ENCODE assay signal across 15 cellular contexts in the genomic region with DNA sequence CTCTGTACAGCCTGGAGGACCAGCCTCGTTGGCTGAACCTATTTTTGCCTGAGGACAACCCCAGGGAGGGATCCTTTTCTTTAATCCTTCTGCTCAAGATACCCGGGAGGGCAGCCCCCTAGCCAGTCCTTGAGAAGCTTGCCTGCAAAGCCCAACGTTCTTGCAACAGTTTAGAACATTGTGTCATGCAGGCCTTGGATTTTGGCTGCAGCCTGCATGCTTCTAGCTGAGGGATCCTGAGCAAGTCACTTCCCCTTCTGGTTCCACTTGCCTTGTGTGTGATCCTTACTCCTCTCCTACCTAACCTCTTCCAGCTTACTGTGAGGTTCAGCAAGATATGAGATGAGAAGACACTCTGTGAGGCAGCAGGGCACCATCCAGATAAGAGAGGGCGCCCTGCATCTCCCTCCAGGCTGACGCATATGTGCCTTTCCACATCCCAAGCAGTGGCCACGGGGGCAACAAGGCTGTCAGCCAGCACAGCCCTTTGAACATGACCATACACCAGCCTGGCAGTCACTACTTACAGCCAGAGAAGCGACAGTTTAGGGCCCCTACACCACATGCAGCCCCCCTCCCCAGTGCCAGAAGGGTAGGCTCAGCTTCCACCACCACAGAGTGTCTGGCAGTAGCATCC.
DNase-seq lines count a peak whose midpoint lies in the region; ATAC-seq and TF ChIP-seq lines count a peak whose summit lies in the region.
"Had no signal": no experiment of that assay in that cellular context is flagged by ENCODE, and none has a peak within 500 bp of the region (broad histone marks: within the 10 kb centered on the region; RNA-seq: fewer than 3 reads in every experiment).

No MANE protein-coding gene starts in this region.

- H3K4me1 Mint-ChIP-seq in GM23338, result peaks cover 17% of the 10 kb centered on the region
- H3K4me1 Mint-ChIP-seq in dendritic cell treated with granulocyte-macrophage colony-stimulating factor and Interleukin-4, amounts not matched to agents 40 ng/mL and 50 ng/mL, for 4 days (ENCODE audit: low read depth), result peaks cover 92% of the 10 kb centered on the region

- H3K27me3 ChIP-seq in GM23338 (ENCODE audit: insufficient read depth) (no peaks in the 10 kb centered on the region), skeletal muscle satellite cell (ENCODE audit: control insufficient read depth, insufficient read depth, low read length) (no peaks in the 10 kb centered on the region)

- H3K36me3 Mint-ChIP-seq in GM23338 (ENCODE audit: low read depth), result peaks cover 14% of the 10 kb centered on the region
- H3K36me3 Mint-ChIP-seq in dendritic cell treated with granulocyte-macrophage colony-stimulating factor and Interleukin-4, amounts not matched to agents 40 ng/mL and 50 ng/mL, for 4 days (ENCODE audit: low read depth), result no peaks in the 10 kb centered on the region

- H3K4me3 Mint-ChIP-seq in GM23338, result no peak overlapping the region
- H3K4me3 Mint-ChIP-seq in dendritic cell treated with granulocyte-macrophage colony-stimulating factor and Interleukin-4, amounts not matched to agents 40 ng/mL and 50 ng/mL, for 4 days, result no peak overlapping the region
- H3K4me3 Mint-ChIP-seq: HFFc6; stimulated activated naive CD8-positive, alpha-beta T cell treated with anti-CD3 and anti-CD28 coated beads, Interleukin-15, Interleukin-2, amounts not matched to agents 100 ng/mL and 50 ng/mL, for 24 hours had no signal

- DNase-seq in GM23338 (ENCODE audit: low spot score), result no peak
- peak; percentile 13 to 39 for DNase-seq in NOMO-1 (lab: John Stamatoyannopoulos, UW; ENCODE audit: unreplicated experiment in 2 of 2)
- no peak for DNase-seq in SW 1271 (lab: John Stamatoyannopoulos, UW)
- DNase-seq in C1 segment of cervical spinal cord (lab: John Stamatoyannopoulos, UW), result no peak
- DNase-seq: activated CD4-positive, CD25-positive, alpha-beta regulatory T cell; activated naive CD4-positive, alpha-beta T cell treated with Interleukin-2 at 50 U/mL for 16 hours; cortex of kidney; DMS 273 treated with DMSO at 0.1 percent for 48 hours; HFFc6; PC-9 had no signal

- intact Hi-C loops in dendritic cell treated with granulocyte-macrophage colony-stimulating factor and Interleukin-4, amounts not matched to agents 40 ng/mL and 50 ng/mL, for 4 days (cut with micrococcal nuclease), result loop anchor here (2.0 kb wide), 1 partner anchor 24 kb away; no protein-coding TSS in a partner anchor

- ATAC-seq in GM23338, result no peak
- ATAC-seq in GM18520 (IDR thresholded peaks at IDR 0.05; ENCODE audit: unreplicated experiment), result no peak

- 0 out of 2 replicates have a peak overlapping the region, but pooled peaks have one; percentile 7 for H3K27ac Mint-ChIP-seq in GM23338
- peak overlapping the region; percentile 61 for H3K27ac Mint-ChIP-seq in dendritic cell treated with granulocyte-macrophage colony-stimulating factor and Interleukin-4, amounts not matched to agents 40 ng/mL and 50 ng/mL, for 4 days
- H3K27ac Mint-ChIP-seq: HFFc6; stimulated activated naive CD8-positive, alpha-beta T cell treated with anti-CD3 and anti-CD28 coated beads, Interleukin-15, Interleukin-2, amounts not matched to agents 100 ng/mL and 50 ng/mL, for 24 hours had no signal

- no peak overlapping the region for H3K4me2 ChIP-seq in GM23338
- H3K4me2 ChIP-seq in skeletal muscle satellite cell (ENCODE audit: low read length), result peak overlapping the region; percentile 18
- H3K4me2 ChIP-seq: PC-9 had no signal

- H3K36me3 ChIP-seq in GM23338 (ENCODE audit: insufficient read depth) (no peaks in the 10 kb centered on the region), skeletal muscle satellite cell (ENCODE audit: insufficient read depth, low read length) (no peaks in the 10 kb centered on the region)

- H3K27ac ChIP-seq in GM23338 (ENCODE audit: low read depth), result no peak overlapping the region
- H3K27ac ChIP-seq: parathyroid adenoma, PC-9 had no signal

- H3K9ac ChIP-seq in skeletal muscle satellite cell (ENCODE audit: low read depth, low read length), result no peak overlapping the region
- H3K9ac ChIP-seq: parathyroid adenoma had no signal

- H3K4me3 ChIP-seq in GM23338, result no peak overlapping the region
- no peak overlapping the region for H3K4me3 ChIP-seq in skeletal muscle satellite cell (ENCODE audit: low read length)
- H3K4me3 ChIP-seq: PC-9 had no signal

- H3F3A ChIP-seq in GM23338 (replicated peaks; ENCODE audit: low read depth), result no peaks in the 10 kb centered on the region

- no peaks in the 10 kb centered on the region for H3K79me2 ChIP-seq in GM23338 (replicated peaks; ENCODE audit: insufficient read depth)
- H3K79me2 ChIP-seq: parathyroid adenoma had no signal

- no peak overlapping the region for H2AFZ ChIP-seq in GM23338
- H2AFZ ChIP-seq: parathyroid adenoma, PC-9 had no signal

- no peaks in the 10 kb centered on the region; the same call in 1 of the 2 replicates for H4K20me1 ChIP-seq in GM23338 (replicated peaks; ENCODE audit: insufficient read depth)

- no peaks in the 10 kb centered on the region for H3K9me3 Mint-ChIP-seq in GM23338
- H3K9me3 Mint-ChIP-seq in dendritic cell treated with granulocyte-macrophage colony-stimulating factor and Interleukin-4, amounts not matched to agents 40 ng/mL and 50 ng/mL, for 4 days, result no peaks in the 10 kb centered on the region
- H3K9me3 Mint-ChIP-seq: HFFc6; stimulated activated naive CD8-positive, alpha-beta T cell treated with anti-CD3 and anti-CD28 coated beads, Interleukin-15, Interleukin-2, amounts not matched to agents 100 ng/mL and 50 ng/mL, for 24 hours had no signal

- H3K4me1 ChIP-seq in GM23338 (ENCODE audit: insufficient read depth) (no peaks in the 10 kb centered on the region), skeletal muscle satellite cell (ENCODE audit: control insufficient read depth, insufficient read depth, low read length) (peaks cover 10% of the 10 kb centered on the region)
- H3K4me1 ChIP-seq: parathyroid adenoma had no signal

- H3K27me3 Mint-ChIP-seq in GM23338 (ENCODE audit: insufficient read depth, low read depth, poor library complexity), result peaks cover 10% of the 10 kb centered on the region
- H3K27me3 Mint-ChIP-seq in dendritic cell treated with granulocyte-macrophage colony-stimulating factor and Interleukin-4, amounts not matched to agents 40 ng/mL and 50 ng/mL, for 4 days, result no peaks in the 10 kb centered on the region
- H3K27me3 Mint-ChIP-seq: stimulated activated naive CD8-positive, alpha-beta T cell treated with anti-CD3 and anti-CD28 coated beads, Interleukin-15, Interleukin-2, amounts not matched to agents 100 ng/mL and 50 ng/mL, for 24 hours had no signal

- no peaks in the 10 kb centered on the region for H3K9me3 ChIP-seq in skeletal muscle satellite cell (replicated peaks; ENCODE audit: low read length)

- no peaks in the 10 kb centered on the region for H3K9me2 ChIP-seq in GM23338 (ENCODE audit: insufficient read depth)

- TF ChIP-seq CTCF in GM23338 (conservative IDR thresholded peaks at IDR 0.05; ENCODE audit: low read depth in 2 of 2), result no peak

TF ChIP-seq in GM23338, 12 proteins besides CTCF, POLR2A, EP300 and RAD21 (continues in another document):
- no peak for TF ChIP-seq JUNB (IDR thresholded peaks at IDR 0.05; ENCODE audit: unreplicated experiment)
- TF ChIP-seq NANOG (IDR thresholded peaks at IDR 0.05; ENCODE audit: borderline replicate concordance), result no peak
- no peak for TF ChIP-seq CREB1 (CRISPR knock-in tag; IDR thresholded peaks at IDR 0.05; ENCODE audit: low read depth)
- TF ChIP-seq, protein P1, sequence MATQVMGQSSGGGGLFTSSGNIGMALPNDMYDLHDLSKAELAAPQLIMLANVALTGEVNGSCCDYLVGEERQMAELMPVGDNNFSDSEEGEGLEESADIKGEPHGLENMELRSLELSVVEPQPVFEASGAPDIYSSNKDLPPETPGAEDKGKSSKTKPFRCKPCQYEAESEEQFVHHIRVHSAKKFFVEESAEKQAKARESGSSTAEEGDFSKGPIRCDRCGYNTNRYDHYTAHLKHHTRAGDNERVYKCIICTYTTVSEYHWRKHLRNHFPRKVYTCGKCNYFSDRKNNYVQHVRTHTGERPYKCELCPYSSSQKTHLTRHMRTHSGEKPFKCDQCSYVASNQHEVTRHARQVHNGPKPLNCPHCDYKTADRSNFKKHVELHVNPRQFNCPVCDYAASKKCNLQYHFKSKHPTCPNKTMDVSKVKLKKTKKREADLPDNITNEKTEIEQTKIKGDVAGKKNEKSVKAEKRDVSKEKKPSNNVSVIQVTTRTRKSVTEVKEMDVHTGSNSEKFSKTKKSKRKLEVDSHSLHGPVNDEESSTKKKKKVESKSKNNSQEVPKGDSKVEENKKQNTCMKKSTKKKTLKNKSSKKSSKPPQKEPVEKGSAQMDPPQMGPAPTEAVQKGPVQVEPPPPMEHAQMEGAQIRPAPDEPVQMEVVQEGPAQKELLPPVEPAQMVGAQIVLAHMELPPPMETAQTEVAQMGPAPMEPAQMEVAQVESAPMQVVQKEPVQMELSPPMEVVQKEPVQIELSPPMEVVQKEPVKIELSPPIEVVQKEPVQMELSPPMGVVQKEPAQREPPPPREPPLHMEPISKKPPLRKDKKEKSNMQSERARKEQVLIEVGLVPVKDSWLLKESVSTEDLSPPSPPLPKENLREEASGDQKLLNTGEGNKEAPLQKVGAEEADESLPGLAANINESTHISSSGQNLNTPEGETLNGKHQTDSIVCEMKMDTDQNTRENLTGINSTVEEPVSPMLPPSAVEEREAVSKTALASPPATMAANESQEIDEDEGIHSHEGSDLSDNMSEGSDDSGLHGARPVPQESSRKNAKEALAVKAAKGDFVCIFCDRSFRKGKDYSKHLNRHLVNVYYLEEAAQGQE (IDR thresholded peaks at IDR 0.05; ENCODE audit: unreplicated experiment), result no peak
- no peak for TF ChIP-seq EZH2 (IDR thresholded peaks at IDR 0.05; ENCODE audit: low read depth, unreplicated experiment)
- TF ChIP-seq EZH2phosphoT487 (IDR thresholded peaks at IDR 0.05; ENCODE audit: unreplicated experiment), result no peak

Comparison
In these comparisons a context has a peak if more than half of its experiments do, and no peak if none do; other contexts are left out.
1. DNase-seq: peak in NOMO-1 (2 of 2); none in GM23338 (single experiment), SW 1271 (0 of 2) and C1 segment of cervical spinal cord (0 of 14).